In the genomic region with DNA sequence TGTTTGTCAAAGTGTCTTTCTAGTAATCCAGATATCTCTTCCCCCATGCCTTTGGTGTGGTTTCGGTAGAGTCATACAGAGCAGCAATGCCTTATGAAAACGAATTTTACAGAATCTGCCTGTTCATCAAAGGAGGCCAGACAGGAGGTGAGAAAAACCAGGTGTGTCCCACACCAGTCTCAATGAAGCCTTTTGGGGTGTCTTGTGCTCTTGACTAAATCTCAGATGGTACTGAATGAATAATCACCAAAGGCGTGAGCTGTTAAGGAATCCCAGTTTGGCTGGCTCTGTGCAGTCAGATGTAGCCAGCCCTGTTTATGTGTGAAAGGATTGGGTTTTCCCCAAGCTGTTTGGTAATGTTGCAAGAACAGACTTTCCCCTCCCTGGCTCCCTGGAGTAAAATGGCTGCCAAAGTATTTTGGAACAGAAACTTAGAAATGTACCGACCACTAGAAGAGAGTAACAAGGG, we compare ENCODE assay signal across 9 cellular contexts.
A peak's percentile ranks its signal among the peaks of the same experiment; 100 is the strongest.
DNase-seq lines count a peak whose midpoint lies in the region; ATAC-seq and TF ChIP-seq lines count a peak whose summit lies in the region.
"Had no signal": no experiment of that assay in that cellular context is flagged by ENCODE, and none has a peak within 500 bp of the region (broad histone marks: within the 10 kb centered on the region; RNA-seq: fewer than 3 reads in every experiment).

No MANE protein-coding gene starts in this region.

- peaks cover 23% of the 10 kb centered on the region for H3K36me3 ChIP-seq in DND-41 (ENCODE audit: insufficient read depth, low read length)
- H3K36me3 ChIP-seq: cardiac muscle cell had no signal

- no peaks in the 10 kb centered on the region for H3K9me3 ChIP-seq in DND-41 (ENCODE audit: insufficient read depth, low read length, severe bottlenecking)

- H2AFZ ChIP-seq in DND-41 (ENCODE audit: low read depth, low read length): no peak overlapping the region

- H3K9ac ChIP-seq in DND-41 (ENCODE audit: low read depth, low read length): no peak overlapping the region

- TF ChIP-seq CTCF in DND-41 (IDR thresholded peaks at IDR 0.05; ENCODE audit: borderline replicate concordance, extremely low read depth, low read length, poor library complexity, severe bottlenecking) (no peak), epithelial cell of esophagus (IDR thresholded peaks at IDR 0.05; ENCODE audit: insufficient read depth, low read depth, low read length, missing control alignments) (no peak)

- peaks cover 5% of the 10 kb centered on the region; the same call in 1 of the 2 replicates for H3K4me1 ChIP-seq in DND-41 (ENCODE audit: insufficient read depth, low read length)

- H3K27ac ChIP-seq in DND-41 (ENCODE audit: low read length): peak overlapping the region; percentile 6; the same call in 1 of the 2 replicates
- H3K27ac ChIP-seq: cardiac muscle cell had no signal

- H4K20me1 ChIP-seq in DND-41 (ENCODE audit: insufficient read depth, low read length): no peaks in the 10 kb centered on the region

- DNase-seq in DND-41 (peak; percentile 66), T-helper 1 cell (peak in 3 of 5 donors; percentile 10 to 93 (median 13)), epithelial cell of esophagus (ENCODE audit: low read depth) (peak; percentile 96), HuH-7 (ENCODE audit: low spot score) (no peak), mucosa of gallbladder (ENCODE audit: low spot score) (no peak), HPDE6-E6E7 (ENCODE audit: extremely low spot score) (no peak)
- DNase-seq in stimulated activated CD4-positive, alpha-beta T cell treated with anti-CD3 and anti-CD28 coated beads, Interleukin-12 subunit alpha, Interleukin-12 subunit beta, amount 100 ng/mL, for 48 hours (ENCODE audit: low read depth in 2 of 3, low spot score in 1 of 3): peak; percentile 29 to 58 (median 49)

- H3K4me3 ChIP-seq in DND-41 (ENCODE audit: low read depth in 1 of 2, low read length in 2 of 2) (no peak overlapping the region), epithelial cell of esophagus (ENCODE audit: low read length) (no peak overlapping the region)
- H3K4me3 ChIP-seq: cardiac muscle cell had no signal

- H3K27me3 ChIP-seq in DND-41 (ENCODE audit: insufficient read depth, low read length, poor library complexity): no peaks in the 10 kb centered on the region
- H3K27me3 ChIP-seq: cardiac muscle cell had no signal

- ATAC-seq in DND-41 (ENCODE audit: insufficient read depth, low read depth): peak; percentile 90
- ATAC-seq in GM21576 (IDR thresholded peaks at IDR 0.05; ENCODE audit: unreplicated experiment): peak; percentile 72

- no peak overlapping the region for H3K4me2 ChIP-seq in DND-41 (ENCODE audit: insufficient read depth, low read length)

- no peaks in the 10 kb centered on the region for H3K79me2 ChIP-seq in DND-41 (ENCODE audit: insufficient read depth, low read length)

Comparison
In these comparisons a context has a peak if more than half of its experiments do, and no peak if none do; other contexts are left out.
1. DNase-seq: peak in DND-41 (single experiment), T-helper 1 cell (3 of 5), epithelial cell of esophagus (single experiment) and stimulated activated CD4-positive, alpha-beta T cell treated with anti-CD3 and anti-CD28 coated beads, Interleukin-12 subunit alpha, Interleukin-12 subunit beta, amount 100 ng/mL, for 48 hours (3 of 3); none in HuH-7 (single experiment), mucosa of gallbladder (single experiment) and HPDE6-E6E7 (single experiment).